ENCODE assay signal across 1 cellular context in the genomic region with DNA sequence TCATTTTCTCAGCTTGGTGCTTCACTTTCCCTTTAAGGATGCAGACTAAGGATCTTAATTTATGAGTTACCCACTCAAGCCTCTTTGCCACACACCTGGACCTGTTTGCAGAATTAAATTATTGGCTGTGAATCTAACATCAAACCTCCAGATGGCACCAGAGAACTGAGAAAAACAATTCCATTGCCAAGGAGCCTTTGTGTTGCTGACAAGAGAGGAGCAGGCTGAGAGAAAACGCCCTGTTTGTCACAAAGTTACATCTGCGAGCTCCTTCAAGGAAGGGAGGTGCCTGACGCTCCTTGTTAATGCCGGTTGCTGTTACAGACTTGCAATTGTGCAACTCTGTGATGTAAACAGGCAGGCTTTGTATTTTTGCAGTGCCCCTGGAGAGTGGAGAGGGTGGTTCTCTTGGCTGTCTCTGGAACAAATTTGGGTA.
TF ChIP-seq lines count a peak whose summit lies in the region.

No MANE protein-coding gene starts in this region.

TF ChIP-seq in WTC11, 78 proteins besides CTCF, POLR2A, EP300 and RAD21 (continued from another document):
- TF ChIP-seq, protein P1, sequence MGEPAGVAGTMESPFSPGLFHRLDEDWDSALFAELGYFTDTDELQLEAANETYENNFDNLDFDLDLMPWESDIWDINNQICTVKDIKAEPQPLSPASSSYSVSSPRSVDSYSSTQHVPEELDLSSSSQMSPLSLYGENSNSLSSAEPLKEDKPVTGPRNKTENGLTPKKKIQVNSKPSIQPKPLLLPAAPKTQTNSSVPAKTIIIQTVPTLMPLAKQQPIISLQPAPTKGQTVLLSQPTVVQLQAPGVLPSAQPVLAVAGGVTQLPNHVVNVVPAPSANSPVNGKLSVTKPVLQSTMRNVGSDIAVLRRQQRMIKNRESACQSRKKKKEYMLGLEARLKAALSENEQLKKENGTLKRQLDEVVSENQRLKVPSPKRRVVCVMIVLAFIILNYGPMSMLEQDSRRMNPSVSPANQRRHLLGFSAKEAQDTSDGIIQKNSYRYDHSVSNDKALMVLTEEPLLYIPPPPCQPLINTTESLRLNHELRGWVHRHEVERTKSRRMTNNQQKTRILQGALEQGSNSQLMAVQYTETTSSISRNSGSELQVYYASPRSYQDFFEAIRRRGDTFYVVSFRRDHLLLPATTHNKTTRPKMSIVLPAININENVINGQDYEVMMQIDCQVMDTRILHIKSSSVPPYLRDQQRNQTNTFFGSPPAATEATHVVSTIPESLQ (CRISPR knock-in tag; IDR thresholded peaks at IDR 0.05) = no peak
- TF ChIP-seq SOX15 (CRISPR knock-in tag; IDR thresholded peaks at IDR 0.05) (no peak), NFE2L1 (CRISPR knock-in tag; IDR thresholded peaks at IDR 0.05) (no peak), ZNF263 (CRISPR knock-in tag; IDR thresholded peaks at IDR 0.05; ENCODE audit: low read depth) (no peak)
- TF ChIP-seq, protein P2, sequence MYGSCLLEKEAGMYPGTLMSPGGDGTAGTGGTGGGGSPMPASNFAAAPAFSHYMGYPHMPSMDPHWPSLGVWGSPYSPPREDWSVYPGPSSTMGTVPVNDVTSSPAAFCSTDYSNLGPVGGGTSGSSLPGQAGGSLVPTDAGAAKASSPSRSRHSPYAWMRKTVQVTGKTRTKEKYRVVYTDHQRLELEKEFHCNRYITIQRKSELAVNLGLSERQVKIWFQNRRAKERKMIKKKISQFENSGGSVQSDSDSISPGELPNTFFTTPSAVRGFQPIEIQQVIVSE (CRISPR knock-in tag; IDR thresholded peaks at IDR 0.05; ENCODE audit: borderline replicate concordance) = no peak
